8 cellular contexts compared by ENCODE assay signal in the genomic region with DNA sequence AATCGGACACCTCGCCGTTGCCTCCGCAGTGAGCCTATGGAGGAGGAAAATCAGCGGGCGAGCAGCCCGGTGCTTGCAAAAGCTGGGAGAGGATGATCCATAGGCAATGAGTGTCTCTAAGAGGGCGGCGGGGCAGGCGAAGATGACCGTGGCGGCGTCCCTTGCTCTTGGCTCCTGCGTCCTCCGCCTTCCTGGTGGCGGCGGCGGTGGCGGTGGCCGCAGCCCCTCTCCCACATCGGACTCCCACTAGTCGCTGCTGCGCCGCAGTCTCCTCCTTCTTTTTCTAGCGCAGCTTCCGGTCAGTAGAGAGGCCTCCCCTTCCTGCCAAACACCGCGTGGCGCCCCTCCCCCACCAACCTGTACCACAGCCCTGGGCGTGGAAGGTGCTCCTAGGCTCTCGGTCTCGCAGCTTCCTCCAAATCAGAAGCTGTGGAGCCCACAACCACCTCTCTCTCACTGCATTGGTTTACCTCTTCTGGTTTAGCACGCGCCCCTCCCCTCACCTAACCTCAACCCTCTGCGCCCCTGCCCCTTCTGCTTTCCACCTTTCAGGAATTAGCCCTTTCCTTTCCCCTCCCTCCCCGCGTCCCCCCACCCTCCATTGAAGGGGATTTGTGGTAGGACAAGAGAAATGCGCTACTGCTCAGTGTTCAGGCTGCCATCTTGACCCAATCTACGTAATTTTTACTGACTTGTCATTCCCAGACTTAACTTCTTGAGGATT. TPM values are rescaled to one million over a fixed set of nuclear protein-coding genes. Genes with fewer than 3 reads are reported as not detected.
DNase-seq lines count a peak whose midpoint lies in the region; ATAC-seq and TF ChIP-seq lines count a peak whose summit lies in the region.

A gene (minus strand): TSS at position 271 of the 724 bp plus-strand sequence. CDS start 594 bp downstream, outside the sequence.

- no peaks in the 10 kb centered on the region for H3K27me3 Mint-ChIP-seq in activated naive CD4-positive, alpha-beta T cell treated with anti-CD3 and anti-CD28 coated beads, Interleukin-2, amount 50 U/mL, for 24 hours

- H3K9me3 ChIP-seq in HUES64 (ENCODE audit: insufficient read depth, low read depth, low read length) = no peaks in the 10 kb centered on the region
- H3K9me3 ChIP-seq in SJSA1 (replicated peaks) = no peaks in the 10 kb centered on the region
- H3K9me3 ChIP-seq in testis = no peaks in the 10 kb centered on the region

- no peak for TF ChIP-seq POLR2A in testis (IDR thresholded peaks at IDR 0.05)

- intact Hi-C loops in head of caudate nucleus (cut with DNase I) = no loop called here
- intact Hi-C loops in testis (cut with DNase I; ENCODE audit: low total_unique reads) = no loop called here

- no peak for TF ChIP-seq CTCF in testis (IDR thresholded peaks at IDR 0.05)

- H3K36me3 Mint-ChIP-seq in activated naive CD4-positive, alpha-beta T cell treated with anti-CD3 and anti-CD28 coated beads, Interleukin-2, amount 50 U/mL, for 24 hours = peaks cover 8% of the 10 kb centered on the region

- H3K27ac ChIP-seq in HUES64 (ENCODE audit: low read depth, low read length) = peak within 1 kb of the TSS; percentile 91
- no peak within 1 kb of the TSS for H3K27ac ChIP-seq in SJSA1
- H3K27ac ChIP-seq in testis = peak within 1 kb of the TSS; percentile 45 to 59

- H3K4me3 ChIP-seq in HUES64 (ENCODE audit: low read length) = peak within 1 kb of the TSS; percentile 88
- H3K4me3 ChIP-seq in SJSA1 = peak within 1 kb of the TSS; percentile 61
- H3K4me3 ChIP-seq in testis = peak within 1 kb of the TSS; percentile 56 to 70

- WGBS in HUES64 = 0% methylated on average over 36 of the region's 39 CpGs
- WGBS in testis, 2 donors = 1 to 2% methylated on average over 11 to 39 of the region's 39 CpGs

- DNase-seq in DMS153 (lab: John Stamatoyannopoulos, UW) (peak; percentile 76), SJSA1 (ENCODE audit: low read depth in 1 of 2, low spot score in 2 of 2) (peak; percentile 55 to 74), head of caudate nucleus (peak; percentile 41 to 87 (median 72)), nucleus accumbens (lab: John Stamatoyannopoulos, UW) (peak in 55 of 56 donors; percentile 7 to 77 (median 48)), testis (peak; percentile 90)

- no peaks in the 10 kb centered on the region for H3K9me3 Mint-ChIP-seq in activated naive CD4-positive, alpha-beta T cell treated with anti-CD3 and anti-CD28 coated beads, Interleukin-2, amount 50 U/mL, for 24 hours

- H3K36me3 ChIP-seq in HUES64 (ENCODE audit: insufficient read depth, low read length) (peaks cover 38% of the 10 kb centered on the region), SJSA1 (no peaks in the 10 kb centered on the region), testis (ENCODE audit: low read depth, missing control alignments) (no peaks in the 10 kb centered on the region)

- peaks cover 52% of the 10 kb centered on the region for H3K4me1 Mint-ChIP-seq in activated naive CD4-positive, alpha-beta T cell treated with anti-CD3 and anti-CD28 coated beads, Interleukin-2, amount 50 U/mL, for 24 hours

- H3K4me1 ChIP-seq in HUES64 (ENCODE audit: insufficient read depth, low read length) (peaks cover 7% of the 10 kb centered on the region), SJSA1 (replicated peaks) (no peaks in the 10 kb centered on the region), testis (no peaks in the 10 kb centered on the region)

- H3K9ac ChIP-seq in HUES64 (ENCODE audit: low read depth, low read length) = peak within 1 kb of the TSS; percentile 87

- H3K4me3 Mint-ChIP-seq in activated naive CD4-positive, alpha-beta T cell treated with anti-CD3 and anti-CD28 coated beads, Interleukin-2, amount 50 U/mL, for 24 hours = peak within 1 kb of the TSS; percentile 89

- H3K27me3 ChIP-seq in HUES64 (ENCODE audit: insufficient read depth, low read length) (no peaks in the 10 kb centered on the region), SJSA1 (replicated peaks) (no peaks in the 10 kb centered on the region), testis (no peaks in the 10 kb centered on the region)

- ATAC-seq in GM21528 (IDR thresholded peaks at IDR 0.05; ENCODE audit: low FRiP score, unreplicated experiment) = peak; percentile 98

- H3K27ac Mint-ChIP-seq in activated naive CD4-positive, alpha-beta T cell treated with anti-CD3 and anti-CD28 coated beads, Interleukin-2, amount 50 U/mL, for 24 hours = peak within 1 kb of the TSS; percentile 96

RNA-seq across cellular contexts. Expression of the gene that starts here (rescaled TPM):
- 9.2 TPM for polyA plus RNA-seq in HUES64 (2013, experiment 1 of 2)
- 7.3 TPM for polyA plus RNA-seq in HUES64 (2013, experiment 2 of 2)
- total RNA-seq in SJSA1 (2014; rRNA removed; shearing (Covaris generic)) = 4.1 and 6.9 TPM in 2 replicates
- total RNA-seq in testis = 10 to 100 TPM; 13.8 to 15.9 TPM
- 7.2 TPM for polyA plus RNA-seq in testis (ENCODE audit: insufficient read depth, low read depth, low replicate concordance)
